Comparison of ENCODE assay signal across 24 cellular contexts in the genomic region with DNA sequence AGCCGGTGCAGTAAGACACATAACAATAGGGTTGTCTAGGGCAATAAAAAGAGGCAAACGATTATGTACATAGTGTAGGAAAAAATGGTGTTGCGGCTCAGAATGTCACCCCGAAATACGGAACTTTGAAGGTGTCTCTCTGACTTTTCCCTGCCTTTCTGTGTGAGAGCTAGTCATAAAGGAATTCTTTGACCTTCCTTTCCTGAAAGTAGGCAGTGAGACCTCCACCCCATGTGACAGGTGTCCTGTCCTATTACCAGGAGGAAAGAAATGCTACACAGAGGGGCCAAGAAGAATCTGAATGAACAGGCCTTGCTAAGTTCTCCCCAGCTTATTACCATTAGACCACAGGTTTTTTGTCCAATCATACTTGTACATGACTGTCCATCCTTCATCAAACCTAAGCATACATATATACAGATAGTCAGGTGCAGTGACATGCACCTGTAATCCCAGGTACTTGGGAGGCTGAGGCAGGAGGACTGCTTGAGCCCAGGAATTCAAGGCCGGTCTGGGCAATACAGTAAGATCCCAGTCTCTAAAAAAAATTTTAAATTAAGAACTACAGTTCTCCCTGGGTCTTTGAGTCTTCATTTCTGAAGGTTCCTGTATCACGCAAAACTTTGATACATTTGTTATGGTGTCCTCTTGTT. TPM values are rescaled to one million over a fixed set of nuclear protein-coding genes. Genes with fewer than 3 reads are reported as not detected.
DNase-seq lines count a peak whose midpoint lies in the region; ATAC-seq, FAIRE-seq and TF ChIP-seq lines count a peak whose summit lies in the region.
"Had no signal": no experiment of that assay in that cellular context is flagged by ENCODE, and none has a peak within 500 bp of the region (broad histone marks: within the 10 kb centered on the region; RNA-seq: fewer than 3 reads in every experiment).

No MANE protein-coding gene starts in this region.

- H3K36me3 ChIP-seq in H1 (ENCODE audit: control insufficient read depth in 2 of 4, insufficient read depth in 4 of 4, low read length in 3 of 4) (no peaks in the 10 kb centered on the region), HepG2 (replicated peaks in 1 of 2; ENCODE audit: control insufficient read depth in 1 of 2, insufficient read depth in 2 of 2, low read length in 2 of 2) (no peaks in the 10 kb centered on the region)
- H3K36me3 ChIP-seq: BE2C, BLaER1 had no signal

- no peak overlapping the region for H2AK5ac ChIP-seq in H1 (ENCODE audit: low read depth, low read length)

- no peak overlapping the region for H2BK15ac ChIP-seq in H1 (ENCODE audit: low read length)

- no peak overlapping the region for H3K27ac ChIP-seq in H1 (ENCODE audit: low read depth, low read length)
- no peak overlapping the region for H3K27ac ChIP-seq in HepG2 (ENCODE audit: extremely low read length, insufficient read depth, low read length)
- H3K27ac ChIP-seq: BLaER1 had no signal

- H3K4me2 ChIP-seq in H1 (ENCODE audit: insufficient read depth in 1 of 2, low read depth in 2 of 2, low read length in 2 of 2) (no peak overlapping the region), HepG2 (ENCODE audit: low read depth, low read length) (no peak overlapping the region)
- H3K4me2 ChIP-seq: BLaER1 had no signal

- H3K4me3 ChIP-seq in H1 (ENCODE audit: extremely low read depth in 1 of 4, insufficient read depth in 2 of 4, low read depth in 3 of 4, low read length in 4 of 4) (no peak overlapping the region), HepG2 (replicated peaks in 1 of 3; ENCODE audit: insufficient read depth in 1 of 3, low read depth in 2 of 3, low read length in 3 of 3) (no peak overlapping the region)
- H3K4me3 ChIP-seq: BLaER1, GM12878 had no signal

- BruUV-seq in HepG2 (replicated peaks; lab: Mats Ljungman, UMichigan) = no TSS peak

- no peak for TF ChIP-seq RAD21 in H1 (IDR thresholded peaks at IDR 0.05 in 1 of 2, conservative IDR thresholded peaks at IDR 0.05 in 1 of 2; ENCODE audit: low read depth in 2 of 2, low read length in 2 of 2)
- no peak for TF ChIP-seq RAD21 in HepG2 (CRISPR knock-in tag; IDR thresholded peaks at IDR 0.05)

- no peak overlapping the region for H2BK20ac ChIP-seq in H1 (ENCODE audit: low read length)

- H4K8ac ChIP-seq in H1 (ENCODE audit: extremely low read depth, insufficient read depth, low read length) = no peak overlapping the region

- TF ChIP-seq CTCF in H1 (IDR thresholded peaks at IDR 0.05; ENCODE audit: control extremely low read depth in 1 of 3, insufficient read depth in 1 of 3, low read depth in 1 of 3, low read length in 3 of 3) (no peak), HepG2 (CRISPR knock-in tag; IDR thresholded peaks at IDR 0.05) (no peak)

- H2AFZ ChIP-seq in H1 (ENCODE audit: low read length) (no peak overlapping the region), HepG2 (ENCODE audit: low read length) (no peak overlapping the region)

- H3K9me3 ChIP-seq in H1 (ENCODE audit: insufficient read depth in 2 of 2, low read depth in 1 of 2, low read length in 1 of 2) = no peaks in the 10 kb centered on the region
- H3K9me3 ChIP-seq in HepG2 (ENCODE audit: low read length) = no peaks in the 10 kb centered on the region
- H3K9me3 ChIP-seq: BE2C, BLaER1 had no signal

- no peaks in the 10 kb centered on the region for H3K23me2 ChIP-seq in H1 (ENCODE audit: low read depth, low read length)

- H2BK120ac ChIP-seq in H1 (replicated peaks; ENCODE audit: low read depth, low read length) = no peak overlapping the region

- no peak overlapping the region for H3K4ac ChIP-seq in H1 (replicated peaks; ENCODE audit: insufficient read length, low read depth, low read length)

- peaks cover 43 to 93% (median 90%) of the 10 kb centered on the region in 4 experiments for H3K27me3 ChIP-seq in H1 (replicated peaks in 1 of 4; ENCODE audit: control insufficient read depth in 3 of 4, extremely low read depth in 1 of 4, insufficient read depth in 3 of 4, low read length in 3 of 4)
- H3K27me3 ChIP-seq in HepG2 (ENCODE audit: control insufficient read depth in 1 of 2, insufficient read depth in 2 of 2, low read length in 2 of 2) = peaks cover 1 to 22% of the 10 kb centered on the region in 2 experiments; a peak in 3 of 5 replicates
- H3K27me3 ChIP-seq: BLaER1 had no signal

- H3K79me2 ChIP-seq in H1 (ENCODE audit: control insufficient read depth in 1 of 2, insufficient read depth in 2 of 2, low read length in 2 of 2) (no peaks in the 10 kb centered on the region), HepG2 (ENCODE audit: insufficient read depth, low read length) (no peaks in the 10 kb centered on the region)

- no peaks in the 10 kb centered on the region for H3K79me1 ChIP-seq in H1 (ENCODE audit: low read depth, low read length)

- no peak for TF ChIP-seq EP300 in H1 (IDR thresholded peaks at IDR 0.05; ENCODE audit: borderline replicate concordance in 1 of 2, low read depth in 2 of 2, low read length in 2 of 2)
- no peak for TF ChIP-seq EP300 in HepG2 (IDR thresholded peaks at IDR 0.05; ENCODE audit: low read depth in 2 of 2, low read length in 2 of 2)
- TF ChIP-seq EP300 in HepG2 (CRISPR knock-in tag; IDR thresholded peaks at IDR 0.05; ENCODE audit: borderline replicate concordance) = no peak

- no peak for FAIRE-seq in H1 (lab: Jason Lieb, UNC)
- FAIRE-seq in urothelium cell line (lab: Jason Lieb, UNC) = peak; percentile 68
- no peak for FAIRE-seq in HepG2 (lab: Jason Lieb, UNC)
- FAIRE-seq: A204.1, GM12878, GM12892, GM18507 had no signal

- POLR2A ChIA-PET in H1 (lab: Charles Lee; ENCODE audit: partially characterized antibody) = interaction anchor here (0.8 to 1.3 kb wide), 2 partner anchors 12 to 67 kb away, joined by 3 to 5 read pairs; no protein-coding TSS in a partner anchor
- POLR2A ChIA-PET in HepG2 (lab: Yijun Ruan, JAX) = no interaction called here

- no peak overlapping the region for H3K23ac ChIP-seq in H1 (ENCODE audit: insufficient read length)

- DNase-seq in H1 (ENCODE audit: low read depth in 1 of 2, low spot score in 2 of 2) = no peak
- no peak for DNase-seq in urothelium cell line (ENCODE audit: low spot score)
- DNase-seq in left ventricle myocardium superior = no peak
- DNase-seq in HepG2 (ENCODE audit: low spot score) = no peak
- DNase-seq: 8988T; ACHN; BE2C; C1 segment of cervical spinal cord; CD4-positive, alpha-beta memory T cell; CD4-positive, CD25-positive, alpha-beta regulatory T cell; CD8-positive, alpha-beta memory T cell; COR-L47; DMS 273 treated with DMSO at 0.1 percent for 48 hours; DMS153; DMS53; DMS79; DND-41; EL; GDM1 had no signal

- CTCF ChIA-PET in H1 (lab: Charles Lee; ENCODE audit: partially characterized antibody) = interaction anchor here (1.0 to 1.1 kb wide), 2 partner anchors 8 to 14 kb away, joined by 3 read pairs; no protein-coding TSS in a partner anchor
- CTCF ChIA-PET in HepG2 (lab: Yijun Ruan, JAX; ENCODE audit: low intra/inter-chr PET ratio, low total read pairs) = no interaction called here

- no peak overlapping the region for H3K18ac ChIP-seq in H1 (ENCODE audit: extremely low read depth, low read length)

- no peak overlapping the region for H3K56ac ChIP-seq in H1 (replicated peaks; ENCODE audit: insufficient read length, low read depth, low read length)

- intact Hi-C loops in left ventricle myocardium superior (cut with micrococcal nuclease) = no loop called here
- intact Hi-C loops in HepG2 (cut with micrococcal nuclease; ENCODE audit: unreplicated experiment) = no loop called here

- H3K9ac ChIP-seq in H1 (replicated peaks in 1 of 4; ENCODE audit: extremely low read depth in 1 of 4, low read depth in 3 of 4, low read length in 3 of 4) (no peak overlapping the region), HepG2 (ENCODE audit: insufficient read depth, low read depth, low read length) (no peak overlapping the region)
- H3K9ac ChIP-seq: BLaER1 had no signal

- H3K14ac ChIP-seq in H1 (ENCODE audit: insufficient read length) = no peak overlapping the region

- H4K5ac ChIP-seq in H1 (ENCODE audit: insufficient read length, low read depth, low read length) = no peak overlapping the region

- no peak overlapping the region for H2BK12ac ChIP-seq in H1 (ENCODE audit: low read depth, low read length)

- in situ Hi-C loops in HepG2 (cut with HindIII; ENCODE audit: extremely low pct_ligation_motif_present, low pct_unique_long_range_greater_than_20kb) = no loop called here

- no peak overlapping the region for H2BK5ac ChIP-seq in H1 (ENCODE audit: low read depth, low read length)

- no peak overlapping the region for H4K91ac ChIP-seq in H1 (replicated peaks; ENCODE audit: insufficient read length, low read length)

- no peak for ATAC-seq in left ventricle myocardium superior
- no peak for ATAC-seq in HepG2
- ATAC-seq: GM12878 had no signal

- WGBS in H1 (ENCODE audit: extremely low coverage in 1 of 2, insufficient coverage in 1 of 2, insufficient read length in 1 of 2, insufficient replicate concordance in 2 of 2, low coverage in 1 of 2, low lambda C conversion rate in 2 of 2, missing lambda C conversion rate in 1 of 2), 2 experiments = 87% methylated on average over 7 of the region's 7 CpGs; no CpG with 5 or more reads in 1 of the 2 experiments
- WGBS in HepG2 (ENCODE audit: low lambda C conversion rate) = 31% methylated on average over 7 of the region's 7 CpGs

- H4K20me1 ChIP-seq in H1 (replicated peaks in 1 of 2; ENCODE audit: control insufficient read depth in 1 of 2, insufficient read depth in 2 of 2, low read length in 2 of 2) (no peaks in the 10 kb centered on the region), HepG2 (ENCODE audit: insufficient read depth, low read length) (no peaks in the 10 kb centered on the region)
- H4K20me1 ChIP-seq: BLaER1 had no signal

- H3K4me1 ChIP-seq in H1 (replicated peaks in 1 of 4; ENCODE audit: control insufficient read depth in 3 of 4, insufficient read depth in 4 of 4, low read length in 3 of 4) (no peaks in the 10 kb centered on the region), HepG2 (ENCODE audit: insufficient read depth, low read length) (peaks cover 6% of the 10 kb centered on the region; the same call in 1 of the 2 replicates)
- H3K4me1 ChIP-seq: BE2C, BLaER1 had no signal

- no peak for TF ChIP-seq POLR2A in H1 (IDR thresholded peaks at IDR 0.05; ENCODE audit: control extremely low read depth in 1 of 2, low read depth in 2 of 2, low read length in 2 of 2)
- TF ChIP-seq POLR2A in HepG2 (IDR thresholded peaks at IDR 0.05; ENCODE audit: insufficient read depth in 1 of 2, low read depth in 2 of 2, low read length in 2 of 2) = no peak

RNA-seq across cellular contexts. Expression of a gene that starts 16.1 kb away (rescaled TPM):
- total RNA-seq in H1 (2021; fragmentation: NEBNext Ultra II Directional; extraction: Animal tissue kit (Norgen Biotek cat#: 25700)) = 49.3 and 52.8 TPM in 2 replicates
- polyA plus RNA-seq in H1 (2011; rRNA removed) (30.4 and 45.6 TPM in 2 replicates), HepG2 (2011; rRNA removed) (29.7 and 36.2 TPM in 2 replicates)
- polyA plus RNA-seq in H1 (2011; cell fraction: cytosol; rRNA removed) = 34.6 TPM
- 149 TPM for polyA plus RNA-seq in H1 (2011; cell fraction: nucleus; rRNA removed)
- 42.4 to 52.2 TPM (median 45.4 TPM) in 4 replicates for polyA plus RNA-seq in H1 (2012, experiment 1 of 2)
- 33.2 TPM for polyA plus RNA-seq in H1 (2012, experiment 2 of 2)
- polyA plus RNA-seq in H1 (2013, experiment 1 of 2) = 34.1 TPM
- polyA plus RNA-seq in H1 (2013, experiment 2 of 2) = 28.9 TPM
- 28.2 and 37.9 TPM in 2 replicates for polyA minus RNA-seq in H1 (2011; rRNA and poly(A)+ RNA removed)
- 20.9 TPM for polyA minus RNA-seq in H1 (2011; cell fraction: cytosol; rRNA and poly(A)+ RNA removed)
- polyA minus RNA-seq in H1 (2011; cell fraction: nucleus; rRNA and poly(A)+ RNA removed) = 89.8 TPM
- total RNA-seq in left ventricle myocardium superior (13.1 TPM), HepG2 (2016; rRNA removed; fragmentation: Illumina TruSeq; extraction: Trizol) (18.2 and 28.5 TPM in 2 replicates)
- total RNA-seq in HepG2 (2016; cell fraction: cytosol; rRNA removed; fragmentation: Illumina TruSeq; extraction: Trizol; ENCODE audit: low read depth) = 15.2 and 19.6 TPM in 2 replicates
- 16.3 and 26.7 TPM in 2 replicates for total RNA-seq in HepG2 (2016; cell fraction: insoluble cytoplasmic fraction; rRNA removed; fragmentation: Illumina TruSeq; extraction: Trizol)
- total RNA-seq in HepG2 (2016; cell fraction: membrane; rRNA removed; fragmentation: Illumina TruSeq; extraction: Trizol) = 11.0 and 11.7 TPM in 2 replicates
- 44.1 and 55.2 TPM in 2 replicates for total RNA-seq in HepG2 (2016; cell fraction: nucleus; rRNA removed; fragmentation: Illumina TruSeq; extraction: Trizol)
- polyA plus RNA-seq in HepG2 (2011; cell fraction: cytosol; rRNA removed) = 8.8 and 12.0 TPM in 2 replicates
- polyA plus RNA-seq in HepG2 (2011; cell fraction: nucleus; rRNA removed) = 321 and 373 TPM in 2 replicates
- 22.3 and 45.3 TPM in 2 replicates for polyA plus RNA-seq in HepG2 (2012)
- 1.6 and 1.8 TPM in 2 replicates for polyA plus RNA-seq in HepG2 (2016; cell fraction: cytosol; fragmentation: Illumina TruSeq; extraction: Trizol; ENCODE audit: low read depth)
- polyA plus RNA-seq in HepG2 (2016; cell fraction: insoluble cytoplasmic fraction; fragmentation: Illumina TruSeq; extraction: Trizol; ENCODE audit: low read depth) = 13.9 and 14.0 TPM in 2 replicates
- 2.7 and 2.9 TPM in 2 replicates for polyA plus RNA-seq in HepG2 (2016; cell fraction: membrane; fragmentation: Illumina TruSeq; extraction: Trizol; ENCODE audit: low read depth)
- 115 and 122 TPM in 2 replicates for polyA plus RNA-seq in HepG2 (2016; cell fraction: nucleus; fragmentation: Illumina TruSeq; extraction: Trizol; ENCODE audit: insufficient read depth, low read depth)
- 29.4 and 31.9 TPM in 2 replicates for polyA minus RNA-seq in HepG2 (2011; rRNA and poly(A)+ RNA removed; ENCODE audit: low replicate concordance)
- polyA minus RNA-seq in HepG2 (2011; cell fraction: cytosol; rRNA and poly(A)+ RNA removed) = 3.7 and 5.9 TPM in 2 replicates
- polyA minus RNA-seq in HepG2 (2011; cell fraction: nucleus; rRNA and poly(A)+ RNA removed) = 49.7 and 52.4 TPM in 2 replicates

RNA-seq across cellular contexts. Expression of a gene that starts 46.1 kb away (rescaled TPM):
- 21.9 and 22.8 TPM in 2 replicates for total RNA-seq in H1 (2021; fragmentation: NEBNext Ultra II Directional; extraction: Animal tissue kit (Norgen Biotek cat#: 25700))
- 12.4 and 17.7 TPM in 2 replicates for polyA plus RNA-seq in H1 (2011; rRNA removed)
- 16.1 TPM for polyA plus RNA-seq in H1 (2011; cell fraction: cytosol; rRNA removed)
- 29.8 TPM for polyA plus RNA-seq in H1 (2011; cell fraction: nucleus; rRNA removed)
- 10.6 to 14.5 TPM (median 13.2 TPM) in 4 replicates for polyA plus RNA-seq in H1 (2012, experiment 1 of 2)
- 12.1 TPM for polyA plus RNA-seq in H1 (2012, experiment 2 of 2)
- 13.9 TPM for polyA plus RNA-seq in H1 (2013, experiment 1 of 2)
- 12.0 TPM for polyA plus RNA-seq in H1 (2013, experiment 2 of 2)
- polyA minus RNA-seq in H1 (2011; rRNA and poly(A)+ RNA removed) = 7.1 and 10.5 TPM in 2 replicates
- polyA minus RNA-seq in H1 (2011; cell fraction: cytosol; rRNA and poly(A)+ RNA removed) = 9.5 TPM
- 7.6 TPM for polyA minus RNA-seq in H1 (2011; cell fraction: nucleus; rRNA and poly(A)+ RNA removed)
- 18.5 TPM for total RNA-seq in left ventricle myocardium superior
- 19.6 and 20.4 TPM in 2 replicates for total RNA-seq in HepG2 (2016; rRNA removed; fragmentation: Illumina TruSeq; extraction: Trizol)
- 1.8 TPM in 2 replicates for total RNA-seq in HepG2 (2016; cell fraction: cytosol; rRNA removed; fragmentation: Illumina TruSeq; extraction: Trizol; ENCODE audit: low read depth)
- 19.5 and 19.8 TPM in 2 replicates for total RNA-seq in HepG2 (2016; cell fraction: insoluble cytoplasmic fraction; rRNA removed; fragmentation: Illumina TruSeq; extraction: Trizol)
- total RNA-seq in HepG2 (2016; cell fraction: membrane; rRNA removed; fragmentation: Illumina TruSeq; extraction: Trizol) = 5.8 and 7.5 TPM in 2 replicates
- 13.2 and 13.5 TPM in 2 replicates for total RNA-seq in HepG2 (2016; cell fraction: nucleus; rRNA removed; fragmentation: Illumina TruSeq; extraction: Trizol)
- 11.0 and 14.4 TPM in 2 replicates for polyA plus RNA-seq in HepG2 (2011; rRNA removed)
- polyA plus RNA-seq in HepG2 (2011; cell fraction: cytosol; rRNA removed) = 8.9 and 10.5 TPM in 2 replicates
- polyA plus RNA-seq in HepG2 (2011; cell fraction: nucleus; rRNA removed) = 51.0 and 62.2 TPM in 2 replicates
- 7.7 and 10.0 TPM in 2 replicates for polyA plus RNA-seq in HepG2 (2012)
- 1.2 and 1.9 TPM in 2 replicates for polyA plus RNA-seq in HepG2 (2016; cell fraction: cytosol; fragmentation: Illumina TruSeq; extraction: Trizol; ENCODE audit: low read depth)
- 11.3 and 12.7 TPM in 2 replicates for polyA plus RNA-seq in HepG2 (2016; cell fraction: insoluble cytoplasmic fraction; fragmentation: Illumina TruSeq; extraction: Trizol; ENCODE audit: low read depth)
- 3.0 and 4.1 TPM in 2 replicates for polyA plus RNA-seq in HepG2 (2016; cell fraction: membrane; fragmentation: Illumina TruSeq; extraction: Trizol; ENCODE audit: low read depth)
- polyA plus RNA-seq in HepG2 (2016; cell fraction: nucleus; fragmentation: Illumina TruSeq; extraction: Trizol; ENCODE audit: insufficient read depth, low read depth) = 19.5 and 30.2 TPM in 2 replicates
- 9.9 and 30.7 TPM in 2 replicates for polyA minus RNA-seq in HepG2 (2011; rRNA and poly(A)+ RNA removed; ENCODE audit: low replicate concordance)
- polyA minus RNA-seq in HepG2 (2011; cell fraction: cytosol; rRNA and poly(A)+ RNA removed) = 9.1 and 9.8 TPM in 2 replicates
- 7.8 and 8.6 TPM in 2 replicates for polyA minus RNA-seq in HepG2 (2011; cell fraction: nucleus; rRNA and poly(A)+ RNA removed)
